Comparison of ENCODE assay signal across 12 cellular contexts in genomic region chr21:42845296-42845965, GRCh38. TPM values are rescaled to one million over a fixed set of nuclear protein-coding genes. Genes with fewer than 3 reads are reported as not detected.
DNase-seq lines count a peak whose midpoint lies in the region; ATAC-seq, FAIRE-seq and TF ChIP-seq lines count a peak whose summit lies in the region.
"Had no signal": no experiment of that assay in that cellular context is flagged by ENCODE, and none has a peak within 500 bp of the region (broad histone marks: within the 10 kb centered on the region; RNA-seq: fewer than 3 reads in every experiment).

No MANE protein-coding gene starts in this region.

- H3K4me3 ChIP-seq in heart left ventricle (no peak overlapping the region), prostate gland (no peak overlapping the region)
- H3K4me3 ChIP-seq: GM12878, uterus had no signal

- H3K27ac ChIP-seq in heart left ventricle (peak overlapping the region in 11 of 12 donors; percentile 29 to 79 (median 65)), prostate gland (peak overlapping the region; percentile 17 to 48)
- H3K27ac ChIP-seq: uterus had no signal

- no peak for FAIRE-seq in GM12891 (lab: Jason Lieb, UNC)
- FAIRE-seq: GM12878 had no signal

- H3K9me3 ChIP-seq in heart left ventricle (no peaks in the 10 kb centered on the region), prostate gland (no peaks in the 10 kb centered on the region)
- H3K9me3 ChIP-seq: uterus had no signal

- TF ChIP-seq CTCF in heart left ventricle (IDR thresholded peaks at IDR 0.05) = no peak
- TF ChIP-seq CTCF in prostate gland (IDR thresholded peaks at IDR 0.05) = no peak

- CTCF ChIA-PET in activated CD4-positive, alpha-beta T cell treated with anti-CD3 and anti-CD28 coated beads, Interleukin-2, amount 10 ng/mL, durations not matched to agents 7 days and 5 days (lab: Charles Lee) = no interaction called here

- no peak overlapping the region for H3K27ac Mint-ChIP-seq in activated CD4-positive, alpha-beta T cell treated with anti-CD3 and anti-CD28 coated beads, Interleukin-2, amount 10 ng/mL, durations not matched to agents 7 days and 5 days

- ATAC-seq in heart left ventricle (peak; percentile 50 to 83 (median 70)), GM21526 (IDR thresholded peaks at IDR 0.05; ENCODE audit: low FRiP score, unreplicated experiment) (no peak)
- ATAC-seq: GM12878 had no signal

- no peak for TF ChIP-seq POLR2A in GM12891 (IDR thresholded peaks at IDR 0.05; ENCODE audit: low read depth, low read length)
- no peak for TF ChIP-seq POLR2A in heart left ventricle (IDR thresholded peaks at IDR 0.05)
- no peak for TF ChIP-seq POLR2A in prostate gland (IDR thresholded peaks at IDR 0.05)

- H3K9me3 Mint-ChIP-seq in activated CD4-positive, alpha-beta T cell treated with anti-CD3 and anti-CD28 coated beads, Interleukin-2, amount 10 ng/mL, durations not matched to agents 7 days and 5 days = no peaks in the 10 kb centered on the region

- no peaks in the 10 kb centered on the region for H3K27me3 Mint-ChIP-seq in activated CD4-positive, alpha-beta T cell treated with anti-CD3 and anti-CD28 coated beads, Interleukin-2, amount 10 ng/mL, durations not matched to agents 7 days and 5 days

- H3K27me3 ChIP-seq in heart left ventricle (no peaks in the 10 kb centered on the region), prostate gland (replicated peaks; ENCODE audit: insufficient read depth) (no peaks in the 10 kb centered on the region)
- H3K27me3 ChIP-seq: uterus had no signal

- H3K4me1 Mint-ChIP-seq in activated CD4-positive, alpha-beta T cell treated with anti-CD3 and anti-CD28 coated beads, Interleukin-2, amount 10 ng/mL, durations not matched to agents 7 days and 5 days = peaks cover 4% of the 10 kb centered on the region

- H3K4me1 ChIP-seq in heart left ventricle (peaks cover 0 to 13% (median 0%) of the 10 kb centered on the region in 12 donors), prostate gland (replicated peaks) (no peaks in the 10 kb centered on the region)
- H3K4me1 ChIP-seq: uterus had no signal

- DNase-seq in GM12891 (ENCODE audit: insufficient read length, low spot score) (peak; percentile 1), heart left ventricle (peak in 3 of 5 donors; percentile 56 to 78 (median 63)), prostate gland (ENCODE audit: low spot score) (peak; percentile 31), NCI-H1417 treated with DMSO at 0.1 percent for 48 hours (lab: John Stamatoyannopoulos, UW) (no peak), middle frontal gyrus (ENCODE audit: extremely low spot score, low spot score) (no peak)
- peak; percentile 46 for DNase-seq in activated CD8-positive, alpha-beta memory T cell treated with anti-CD3 and anti-CD28 coated beads, Interleukin-2, amount 50 U/mL, for 48 hours
- no peak for DNase-seq in activated CD4-positive, alpha-beta T cell treated with anti-CD3 and anti-CD28 coated beads, Interleukin-2, amount 10 ng/mL, durations not matched to agents 7 days and 5 days
- DNase-seq: NCI-H446 treated with DMSO at 0.1 percent for 48 hours, T-helper 1 cell, uterus had no signal

- POLR2A ChIA-PET in activated CD4-positive, alpha-beta T cell treated with anti-CD3 and anti-CD28 coated beads, Interleukin-2, amount 10 ng/mL, durations not matched to agents 7 days and 5 days (lab: Charles Lee) = no interaction called here

- intact Hi-C loops in heart left ventricle (cut with DNase I) (no loop called here), prostate gland (cut with DNase I) (no loop called here)

- no peak overlapping the region for H3K4me3 Mint-ChIP-seq in activated CD4-positive, alpha-beta T cell treated with anti-CD3 and anti-CD28 coated beads, Interleukin-2, amount 10 ng/mL, durations not matched to agents 7 days and 5 days

- WGBS in heart left ventricle, 4 donors = 70 to 82% (median 78%) methylated on average over 19 to 21 of the region's 21 CpGs
- 74% methylated on average over 21 of the region's 21 CpGs for WGBS in prostate gland

- H3K36me3 Mint-ChIP-seq in activated CD4-positive, alpha-beta T cell treated with anti-CD3 and anti-CD28 coated beads, Interleukin-2, amount 10 ng/mL, durations not matched to agents 7 days and 5 days (ENCODE audit: low read depth) = peaks cover 39% of the 10 kb centered on the region

- H3K36me3 ChIP-seq in heart left ventricle (peaks cover 0 to 87% (median 53%) of the 10 kb centered on the region in 9 donors), prostate gland (peaks cover 0 to 5% of the 10 kb centered on the region in 2 donors)
- H3K36me3 ChIP-seq: uterus had no signal

TF ChIP-seq in GM12891, 5 proteins besides CTCF, POLR2A, EP300 and RAD21:
- TF ChIP-seq PAX5 (IDR thresholded peaks at IDR 0.05; ENCODE audit: insufficient read depth, low read length, severe bottlenecking) (no peak), SPI1 (IDR thresholded peaks at IDR 0.05; ENCODE audit: low read depth, low read length) (no peak), POU2F2 (IDR thresholded peaks at IDR 0.05; ENCODE audit: low read depth, low read length) (no peak), POLR2AphosphoS5 (IDR thresholded peaks at IDR 0.05; ENCODE audit: low read depth, low read length) (no peak), TAF1 (IDR thresholded peaks at IDR 0.05; ENCODE audit: low read depth, low read length) (no peak)

RNA-seq across cellular contexts. Expression of gene WDR4, which starts 33.9 kb away (rescaled TPM):
- 10.5 TPM for polyA plus RNA-seq in GM12891 (2012; ENCODE audit: low read depth, missing spikeins)
- total RNA-seq in heart left ventricle (1 to 10 TPM; 1.7 to 9.1 (median 6.4) TPM), prostate gland (10 to 100 TPM in 1 of 2 donors, 1 to 10 TPM in 1; 7.0 to 11.9 TPM)
- 10 to 100 TPM in 1 of 2 donors, 1 to 10 TPM in 1; 3.5 to 17.9 TPM for polyA plus RNA-seq in heart left ventricle
- 10 to 100 TPM; 23.9 to 32.7 TPM for total RNA-seq in activated CD4-positive, alpha-beta T cell treated with anti-CD3 and anti-CD28 coated beads, Interleukin-2, amount 10 ng/mL, durations not matched to agents 7 days and 5 days

RNA-seq across cellular contexts. Expression of gene NDUFV3, which starts 47.7 kb away (rescaled TPM):
- 20.3 TPM for polyA plus RNA-seq in GM12891 (2012; ENCODE audit: low read depth, missing spikeins)
- total RNA-seq in heart left ventricle (10 to 100 TPM; 35.1 to 62.8 (median 50.4) TPM), prostate gland (10 to 100 TPM; 33.2 to 42.1 TPM)
- 10 to 100 TPM; 22.7 to 59.1 TPM for polyA plus RNA-seq in heart left ventricle
- 10 to 100 TPM; 25.0 to 27.0 TPM for total RNA-seq in activated CD4-positive, alpha-beta T cell treated with anti-CD3 and anti-CD28 coated beads, Interleukin-2, amount 10 ng/mL, durations not matched to agents 7 days and 5 days

Comparison
In these comparisons a context has a peak if more than half of its experiments do, and no peak if none do; other contexts are left out.
1. DNase-seq: peak in GM12891 (single experiment), activated CD8-positive, alpha-beta memory T cell treated with anti-CD3 and anti-CD28 coated beads, Interleukin-2, amount 50 U/mL, for 48 hours (single experiment), heart left ventricle (3 of 5) and prostate gland (single experiment); none in activated CD4-positive, alpha-beta T cell treated with anti-CD3 and anti-CD28 coated beads, Interleukin-2, amount 10 ng/mL, durations not matched to agents 7 days and 5 days (single experiment), NCI-H1417 treated with DMSO at 0.1 percent for 48 hours (single experiment) and middle frontal gyrus (single experiment).